ENCODE assay signal across 1 cellular context in the genomic region with DNA sequence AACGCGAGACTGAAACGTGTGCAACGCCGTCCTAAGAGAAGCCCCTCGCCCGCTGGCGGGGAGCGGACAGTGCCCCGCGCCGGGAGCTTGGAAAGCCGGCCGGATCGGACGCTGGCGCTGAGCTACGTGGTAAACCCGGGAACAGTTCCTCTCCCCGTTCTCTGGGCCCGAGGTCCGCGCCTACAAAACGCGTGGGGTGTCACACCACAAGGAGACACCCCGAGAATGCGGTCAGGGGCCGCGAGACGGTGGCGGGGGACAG.
TF ChIP-seq lines count a peak whose summit lies in the region.

No MANE protein-coding gene starts in this region.

TF ChIP-seq in K562, 482 proteins besides CTCF, POLR2A, EP300 and RAD21 (continued from another document and continues in another):
- TF ChIP-seq, protein P1, sequence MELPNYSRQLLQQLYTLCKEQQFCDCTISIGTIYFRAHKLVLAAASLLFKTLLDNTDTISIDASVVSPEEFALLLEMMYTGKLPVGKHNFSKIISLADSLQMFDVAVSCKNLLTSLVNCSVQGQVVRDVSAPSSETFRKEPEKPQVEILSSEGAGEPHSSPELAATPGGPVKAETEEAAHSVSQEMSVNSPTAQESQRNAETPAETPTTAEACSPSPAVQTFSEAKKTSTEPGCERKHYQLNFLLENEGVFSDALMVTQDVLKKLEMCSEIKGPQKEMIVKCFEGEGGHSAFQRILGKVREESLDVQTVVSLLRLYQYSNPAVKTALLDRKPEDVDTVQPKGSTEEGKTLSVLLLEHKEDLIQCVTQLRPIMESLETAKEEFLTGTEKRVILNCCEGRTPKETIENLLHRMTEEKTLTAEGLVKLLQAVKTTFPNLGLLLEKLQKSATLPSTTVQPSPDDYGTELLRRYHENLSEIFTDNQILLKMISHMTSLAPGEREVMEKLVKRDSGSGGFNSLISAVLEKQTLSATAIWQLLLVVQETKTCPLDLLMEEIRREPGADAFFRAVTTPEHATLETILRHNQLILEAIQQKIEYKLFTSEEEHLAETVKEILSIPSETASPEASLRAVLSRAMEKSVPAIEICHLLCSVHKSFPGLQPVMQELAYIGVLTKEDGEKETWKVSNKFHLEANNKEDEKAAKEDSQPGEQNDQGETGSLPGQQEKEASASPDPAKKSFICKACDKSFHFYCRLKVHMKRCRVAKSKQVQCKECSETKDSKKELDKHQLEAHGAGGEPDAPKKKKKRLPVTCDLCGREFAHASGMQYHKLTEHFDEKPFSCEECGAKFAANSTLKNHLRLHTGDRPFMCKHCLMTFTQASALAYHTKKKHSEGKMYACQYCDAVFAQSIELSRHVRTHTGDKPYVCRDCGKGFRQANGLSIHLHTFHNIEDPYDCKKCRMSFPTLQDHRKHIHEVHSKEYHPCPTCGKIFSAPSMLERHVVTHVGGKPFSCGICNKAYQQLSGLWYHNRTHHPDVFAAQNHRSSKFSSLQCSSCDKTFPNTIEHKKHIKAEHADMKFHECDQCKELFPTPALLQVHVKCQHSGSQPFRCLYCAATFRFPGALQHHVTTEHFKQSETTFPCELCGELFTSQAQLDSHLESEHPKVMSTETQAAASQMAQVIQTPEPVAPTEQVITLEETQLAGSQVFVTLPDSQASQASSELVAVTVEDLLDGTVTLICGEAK (IDR thresholded peaks at IDR 0.05): 0 out of 2 replicates have a peak, but pooled peaks have one; percentile 26
- TF ChIP-seq, protein P1 (CRISPR knock-in tag; IDR thresholded peaks at IDR 0.05): no peak
- peak in 2 of 3 experiments; percentile 20 to 49; a peak in 3 of 6 replicates for TF ChIP-seq ZBTB11 (CRISPR knock-in tag; IDR thresholded peaks at IDR 0.05)
- TF ChIP-seq RBM25 (IDR thresholded peaks at IDR 0.05; ENCODE audit: low read depth, low read length, severe bottlenecking): no peak
- no peak for TF ChIP-seq FOXJ2 (tag; IDR thresholded peaks at IDR 0.05)
- TF ChIP-seq CREB1 (IDR thresholded peaks at IDR 0.05): peak; percentile 13; the same call in 1 of the 2 replicates
- no peak for TF ChIP-seq CREB1 (CRISPR knock-in tag; IDR thresholded peaks at IDR 0.05)
- TF ChIP-seq, protein P2, sequence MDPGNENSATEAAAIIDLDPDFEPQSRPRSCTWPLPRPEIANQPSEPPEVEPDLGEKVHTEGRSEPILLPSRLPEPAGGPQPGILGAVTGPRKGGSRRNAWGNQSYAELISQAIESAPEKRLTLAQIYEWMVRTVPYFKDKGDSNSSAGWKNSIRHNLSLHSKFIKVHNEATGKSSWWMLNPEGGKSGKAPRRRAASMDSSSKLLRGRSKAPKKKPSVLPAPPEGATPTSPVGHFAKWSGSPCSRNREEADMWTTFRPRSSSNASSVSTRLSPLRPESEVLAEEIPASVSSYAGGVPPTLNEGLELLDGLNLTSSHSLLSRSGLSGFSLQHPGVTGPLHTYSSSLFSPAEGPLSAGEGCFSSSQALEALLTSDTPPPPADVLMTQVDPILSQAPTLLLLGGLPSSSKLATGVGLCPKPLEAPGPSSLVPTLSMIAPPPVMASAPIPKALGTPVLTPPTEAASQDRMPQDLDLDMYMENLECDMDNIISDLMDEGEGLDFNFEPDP (CRISPR knock-in tag; IDR thresholded peaks at IDR 0.05): no peak
- no peak for TF ChIP-seq ZNF695 (CRISPR knock-in tag; IDR thresholded peaks at IDR 0.05)
- TF ChIP-seq, protein P3, sequence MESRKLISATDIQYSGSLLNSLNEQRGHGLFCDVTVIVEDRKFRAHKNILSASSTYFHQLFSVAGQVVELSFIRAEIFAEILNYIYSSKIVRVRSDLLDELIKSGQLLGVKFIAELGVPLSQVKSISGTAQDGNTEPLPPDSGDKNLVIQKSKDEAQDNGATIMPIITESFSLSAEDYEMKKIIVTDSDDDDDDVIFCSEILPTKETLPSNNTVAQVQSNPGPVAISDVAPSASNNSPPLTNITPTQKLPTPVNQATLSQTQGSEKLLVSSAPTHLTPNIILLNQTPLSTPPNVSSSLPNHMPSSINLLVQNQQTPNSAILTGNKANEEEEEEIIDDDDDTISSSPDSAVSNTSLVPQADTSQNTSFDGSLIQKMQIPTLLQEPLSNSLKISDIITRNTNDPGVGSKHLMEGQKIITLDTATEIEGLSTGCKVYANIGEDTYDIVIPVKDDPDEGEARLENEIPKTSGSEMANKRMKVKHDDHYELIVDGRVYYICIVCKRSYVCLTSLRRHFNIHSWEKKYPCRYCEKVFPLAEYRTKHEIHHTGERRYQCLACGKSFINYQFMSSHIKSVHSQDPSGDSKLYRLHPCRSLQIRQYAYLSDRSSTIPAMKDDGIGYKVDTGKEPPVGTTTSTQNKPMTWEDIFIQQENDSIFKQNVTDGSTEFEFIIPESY (CRISPR knock-in tag; IDR thresholded peaks at IDR 0.05): no peak
- 0 out of 2 replicates have a peak, but pooled peaks have one; percentile 14 for TF ChIP-seq SPI1 (IDR thresholded peaks at IDR 0.05; ENCODE audit: borderline replicate concordance, low read depth, low read length)
- no peak for TF ChIP-seq HNRNPL (IDR thresholded peaks at IDR 0.05; ENCODE audit: low read depth, low read length)
- TF ChIP-seq SMAD1 (IDR thresholded peaks at IDR 0.05; ENCODE audit: low read depth, low read length, partially characterized antibody): no peak
- no peak for TF ChIP-seq ZNF280B (CRISPR knock-in tag; IDR thresholded peaks at IDR 0.05)
- TF ChIP-seq, protein P4, sequence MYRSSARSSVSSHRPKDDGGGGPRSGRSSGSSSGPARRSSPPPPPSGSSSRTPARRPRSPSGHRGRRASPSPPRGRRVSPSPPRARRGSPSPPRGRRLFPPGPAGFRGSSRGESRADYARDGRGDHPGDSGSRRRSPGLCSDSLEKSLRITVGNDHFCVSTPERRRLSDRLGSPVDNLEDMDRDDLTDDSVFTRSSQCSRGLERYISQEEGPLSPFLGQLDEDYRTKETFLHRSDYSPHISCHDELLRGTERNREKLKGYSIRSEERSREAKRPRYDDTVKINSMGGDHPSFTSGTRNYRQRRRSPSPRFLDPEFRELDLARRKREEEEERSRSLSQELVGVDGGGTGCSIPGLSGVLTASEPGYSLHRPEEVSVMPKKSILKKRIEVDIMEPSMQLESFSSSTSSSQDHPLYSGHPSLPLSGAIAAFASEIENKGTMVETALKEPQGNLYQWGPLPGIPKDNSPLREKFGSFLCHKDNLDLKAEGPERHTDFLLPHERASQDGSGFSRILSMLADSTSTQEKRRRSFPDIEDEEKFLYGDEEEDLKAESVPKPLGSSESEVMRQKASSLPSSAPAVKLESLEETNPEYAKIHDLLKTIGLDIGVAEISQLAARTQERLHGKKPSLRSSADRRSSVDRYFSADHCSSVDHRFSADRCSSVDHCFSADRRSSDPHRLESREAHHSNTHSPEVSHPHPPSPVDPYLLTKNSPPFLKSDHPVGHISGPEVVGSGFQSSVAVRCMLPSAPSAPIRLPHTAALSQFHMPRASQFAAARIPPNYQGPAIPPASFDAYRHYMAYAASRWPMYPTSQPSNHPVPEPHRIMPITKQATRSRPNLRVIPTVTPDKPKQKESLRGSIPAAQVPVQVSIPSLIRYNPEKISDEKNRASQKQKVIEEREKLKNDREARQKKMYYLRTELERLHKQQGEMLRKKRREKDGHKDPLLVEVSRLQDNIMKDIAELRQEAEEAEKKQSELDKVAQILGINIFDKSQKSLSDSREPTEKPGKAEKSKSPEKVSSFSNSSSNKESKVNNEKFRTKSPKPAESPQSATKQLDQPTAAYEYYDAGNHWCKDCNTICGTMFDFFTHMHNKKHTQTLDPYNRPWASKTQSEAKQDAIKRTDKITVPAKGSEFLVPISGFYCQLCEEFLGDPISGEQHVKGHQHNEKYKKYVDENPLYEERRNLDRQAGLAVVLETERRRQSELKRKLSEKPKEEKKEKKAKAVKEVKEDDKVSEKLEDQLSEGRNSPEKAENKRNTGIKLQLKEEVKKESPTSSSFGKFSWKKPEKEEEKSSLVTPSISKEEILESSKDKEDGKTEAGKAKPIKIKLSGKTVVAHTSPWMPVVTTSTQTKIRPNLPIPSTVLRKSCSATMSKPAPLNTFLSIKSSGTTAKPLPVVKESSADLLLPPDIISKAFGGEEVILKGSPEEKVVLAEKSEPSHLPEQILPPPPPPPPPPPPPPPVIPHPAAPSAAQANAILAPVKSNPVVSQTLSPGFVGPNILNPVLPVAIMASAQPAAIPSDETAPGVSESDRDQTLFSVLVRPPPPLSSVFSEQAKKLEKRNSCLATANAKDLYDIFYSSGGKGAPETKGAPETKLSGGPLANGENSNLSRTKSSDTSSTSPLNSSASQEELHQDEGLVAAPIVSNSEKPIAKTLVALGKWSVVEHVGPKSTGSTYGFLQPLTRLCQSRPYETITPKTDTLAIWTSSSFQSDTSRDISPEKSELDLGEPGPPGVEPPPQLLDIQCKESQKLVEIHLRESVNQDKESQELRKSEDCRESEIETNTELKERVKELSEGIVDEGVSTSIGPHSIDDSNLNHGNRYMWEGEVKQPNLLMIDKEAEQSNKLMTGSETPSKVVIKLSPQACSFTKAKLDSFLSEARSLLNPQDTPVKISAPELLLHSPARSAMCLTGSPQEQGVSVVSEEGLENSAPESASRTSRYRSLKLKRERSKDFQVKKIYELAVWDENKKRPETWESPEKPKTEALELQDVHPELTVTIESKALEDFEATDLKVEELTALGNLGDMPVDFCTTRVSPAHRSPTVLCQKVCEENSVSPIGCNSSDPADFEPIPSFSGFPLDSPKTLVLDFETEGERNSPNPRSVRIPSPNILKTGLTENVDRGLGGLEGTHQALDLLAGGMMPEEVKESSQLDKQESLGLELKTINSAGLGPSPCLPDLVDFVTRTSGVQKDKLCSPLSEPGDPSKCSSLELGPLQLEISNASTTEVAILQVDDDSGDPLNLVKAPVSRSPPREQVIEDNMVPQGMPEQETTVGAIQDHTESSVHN (IDR thresholded peaks at IDR 0.05; ENCODE audit: borderline replicate concordance in 1 of 2, low read depth in 1 of 2): no peak
- TF ChIP-seq MCM5 (IDR thresholded peaks at IDR 0.05; ENCODE audit: low read depth): no peak
- peak; percentile 52; the same call in 1 of the 2 replicates for TF ChIP-seq SAFB (IDR thresholded peaks at IDR 0.05; ENCODE audit: borderline replicate concordance, low read depth, low read length)
- peak; percentile 97 for TF ChIP-seq ZBTB1 (CRISPR knock-in tag; IDR thresholded peaks at IDR 0.05; ENCODE audit: borderline replicate concordance, low read depth)
- no peak for TF ChIP-seq GTF2A2 (tag; IDR thresholded peaks at IDR 0.05)
- TF ChIP-seq RAD51 (IDR thresholded peaks at IDR 0.05; ENCODE audit: borderline replicate concordance, low read depth): no peak
- TF ChIP-seq TBL1XR1 (IDR thresholded peaks at IDR 0.05; ENCODE audit: low read length in 2 of 2): no peak; a peak in 1 of 4 replicates
